In genomic region chr10:69741252-69741651, GRCh38 we compare ENCODE assay signal across 24 cellular contexts.
"Had no signal": no experiment of that assay in that cellular context is flagged by ENCODE, and none has a peak within 500 bp of the region (broad histone marks: within the 10 kb centered on the region; RNA-seq: fewer than 3 reads in every experiment).

No MANE protein-coding gene starts in this region.

- H3K4me3 ChIP-seq: coronary artery, dorsolateral prefrontal cortex, esophagus muscularis mucosa, gastroesophageal sphincter, heart left ventricle, hepatocyte, lower lobe of right lung, mucosa of descending colon had no signal

- H3K36me3 ChIP-seq: esophagus muscularis mucosa, gastroesophageal sphincter, heart left ventricle, lower lobe of right lung had no signal

- H3K27ac ChIP-seq: coronary artery, dorsolateral prefrontal cortex, esophagus muscularis mucosa, foreskin keratinocyte, gastroesophageal sphincter, heart left ventricle, hepatocyte, lower lobe of right lung had no signal

- FAIRE-seq: colon, endothelial cell of umbilical vein, frontal cortex, kidney had no signal

- DNase-seq: dermis blood vessel endothelial cell; dorsolateral prefrontal cortex; effector CD4-positive, alpha-beta T cell; effector memory CD4-positive, alpha-beta T cell; foreskin keratinocyte; heart left ventricle; hypothalamus; immature natural killer cell; islet precursor cell; kidney; kidney glomerular epithelial cell; left colon; left ventricle myocardium superior; lower lobe of right lung; mesenchymal stem cell; mucosa of descending colon; naive B cell had no signal

- H3K4me1 ChIP-seq: gastroesophageal sphincter, lower lobe of right lung had no signal

- H3K9me3 ChIP-seq: esophagus muscularis mucosa, gastroesophageal sphincter, heart left ventricle, lower lobe of right lung, mucosa of descending colon had no signal
